1 cellular context compared by ENCODE assay signal in the genomic region with DNA sequence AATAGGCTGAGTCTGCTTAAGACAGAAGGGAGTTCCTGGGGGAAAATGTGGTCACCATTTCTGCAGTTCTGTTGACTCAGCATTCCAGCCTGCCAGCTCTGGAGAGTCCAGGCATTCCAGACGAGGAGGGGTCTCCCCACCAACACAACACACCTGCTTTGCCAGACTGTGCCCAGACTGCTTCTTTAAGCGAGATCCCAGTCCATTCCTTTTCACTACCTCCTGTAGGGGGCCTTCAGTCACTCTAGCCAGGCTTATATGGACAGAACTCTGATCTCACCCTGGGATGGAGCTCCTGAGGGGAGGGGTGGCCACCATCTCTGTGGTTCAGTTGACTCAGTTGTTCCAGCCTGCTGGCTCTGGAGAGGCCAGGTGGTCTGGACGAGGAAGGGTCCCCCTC.
TF ChIP-seq lines count a peak whose summit lies in the region.

No MANE protein-coding gene starts in this region.

TF ChIP-seq in IMR-90, 13 proteins besides CTCF, POLR2A, EP300 and RAD21:
- no peak for TF ChIP-seq MAZ (IDR thresholded peaks at IDR 0.05; ENCODE audit: borderline replicate concordance, low read depth, low read length)
- TF ChIP-seq MAFK (IDR thresholded peaks at IDR 0.05; ENCODE audit: low read depth, low read length) = peak; percentile 65
